2 cellular contexts compared by ENCODE assay signal in genomic region chr1:116743535-116743934, GRCh38.
TF ChIP-seq lines count a peak whose summit lies in the region.

No MANE protein-coding gene starts in this region.

TF ChIP-seq in liver, 16 proteins besides CTCF, POLR2A, EP300 and RAD21 (continued from another document):
- TF ChIP-seq ZBTB33 (IDR thresholded peaks at IDR 0.05) (no peak), HNF4A (conservative IDR thresholded peaks at IDR 0.05) (no peak), SP1 (IDR thresholded peaks at IDR 0.05) (no peak), REST (IDR thresholded peaks at IDR 0.05) (no peak), RXRA (IDR thresholded peaks at IDR 0.05) (no peak), JUND (IDR thresholded peaks at IDR 0.05) (no peak), GABPA (IDR thresholded peaks at IDR 0.05 in 1 of 2, conservative IDR thresholded peaks at IDR 0.05 in 1 of 2) (no peak)

TF ChIP-seq in HepG2, 621 proteins besides CTCF, POLR2A, EP300 and RAD21 (continued from another document):
- no peak for TF ChIP-seq ZNF280B (CRISPR knock-in tag; IDR thresholded peaks at IDR 0.05; ENCODE audit: borderline replicate concordance)
- TF ChIP-seq CREBL2 (CRISPR knock-in tag; IDR thresholded peaks at IDR 0.05; ENCODE audit: borderline replicate concordance): no peak
- no peak for TF ChIP-seq ZNF205 (CRISPR knock-in tag; IDR thresholded peaks at IDR 0.05)
- TF ChIP-seq FIP1L1 (IDR thresholded peaks at IDR 0.05; ENCODE audit: borderline replicate concordance, insufficient read depth, low read depth, low read length): no peak
- no peak for TF ChIP-seq SRSF1 (optimal IDR thresholded peaks at IDR 0.05; ENCODE audit: low read depth, low read length)
- no peak for TF ChIP-seq ZNF230 (CRISPR knock-in tag; IDR thresholded peaks at IDR 0.05)
- TF ChIP-seq SMAD3 (CRISPR knock-in tag; IDR thresholded peaks at IDR 0.05): no peak
